Comparison of ENCODE assay signal across 10 cellular contexts in genomic region chr6:145865595-145865994, GRCh38. TPM values are rescaled to one million over a fixed set of nuclear protein-coding genes. Genes with fewer than 3 reads are reported as not detected.
A peak's percentile ranks its signal among the peaks of the same experiment; 100 is the strongest.
DNase-seq lines count a peak whose midpoint lies in the region; ATAC-seq and TF ChIP-seq lines count a peak whose summit lies in the region.
"Had no signal": no experiment of that assay in that cellular context is flagged by ENCODE, and none has a peak within 500 bp of the region (broad histone marks: within the 10 kb centered on the region; RNA-seq: fewer than 3 reads in every experiment).

No MANE protein-coding gene starts in this region.

- peak in 1 of 9 donors; percentile 1 for DNase-seq in naive thymus-derived CD4-positive, alpha-beta T cell
- DNase-seq in esophagus squamous epithelium (lab: John Stamatoyannopoulos, UW) (no peak), NCI-H1092 treated with DMSO at 0.1 percent for 48 hours (lab: John Stamatoyannopoulos, UW) (no peak)
- DNase-seq: NCI-H2171 had no signal

- 73 to 82% methylated on average over 2 of the region's 2 CpGs for WGBS in esophagus squamous epithelium, 2 donors

- no peaks in the 10 kb centered on the region for H3K27me3 ChIP-seq in naive thymus-derived CD4-positive, alpha-beta T cell (ENCODE audit: control insufficient read depth in 2 of 2, insufficient read depth in 2 of 2, low read length in 2 of 2)
- H3K27me3 ChIP-seq in esophagus squamous epithelium: no peaks in the 10 kb centered on the region
- H3K27me3 ChIP-seq: ascending aorta, neural progenitor cell had no signal

- ATAC-seq in GM18870 (IDR thresholded peaks at IDR 0.05; ENCODE audit: unreplicated experiment): peak; percentile 12
- peak; percentile 33 for ATAC-seq in GM21576 (IDR thresholded peaks at IDR 0.05; ENCODE audit: unreplicated experiment)
- ATAC-seq in HG03442 (IDR thresholded peaks at IDR 0.05; ENCODE audit: unreplicated experiment): peak; percentile 20
- ATAC-seq in naive thymus-derived CD4-positive, alpha-beta T cell: no peak
- ATAC-seq in HG03521 (IDR thresholded peaks at IDR 0.05; ENCODE audit: unreplicated experiment): no peak

- peak overlapping the region in 7 of 9 donors; percentile 7 to 88 (median 62) for H3K27ac Mint-ChIP-seq in naive thymus-derived CD4-positive, alpha-beta T cell
- H3K27ac Mint-ChIP-seq: neural progenitor cell had no signal

- TF ChIP-seq CTCF in esophagus squamous epithelium (IDR thresholded peaks at IDR 0.05): no peak

- peaks cover 0 to 19% (median 14%) of the 10 kb centered on the region in 5 donors for H3K36me3 Mint-ChIP-seq in naive thymus-derived CD4-positive, alpha-beta T cell

- CTCF ChIA-PET in naive thymus-derived CD4-positive, alpha-beta T cell (lab: Charles Lee): no interaction called here

- no peak overlapping the region for H3K27ac ChIP-seq in naive thymus-derived CD4-positive, alpha-beta T cell (ENCODE audit: low read depth, low read length)
- peak overlapping the region in 1 of 4 donors; percentile 21 for H3K27ac ChIP-seq in esophagus squamous epithelium
- H3K27ac ChIP-seq: ascending aorta, neural progenitor cell had no signal

- H3K36me3 ChIP-seq in naive thymus-derived CD4-positive, alpha-beta T cell (ENCODE audit: control insufficient read depth in 2 of 3, insufficient read depth in 3 of 3, low read length in 3 of 3): no peaks in the 10 kb centered on the region
- no peaks in the 10 kb centered on the region for H3K36me3 ChIP-seq in esophagus squamous epithelium
- H3K36me3 ChIP-seq: ascending aorta, neural progenitor cell had no signal

- POLR2A ChIA-PET in naive thymus-derived CD4-positive, alpha-beta T cell (lab: Charles Lee): no interaction called here

- H3K9me3 ChIP-seq in naive thymus-derived CD4-positive, alpha-beta T cell (ENCODE audit: control insufficient read depth in 2 of 3, low read length in 3 of 3): no peaks in the 10 kb centered on the region
- H3K9me3 ChIP-seq in esophagus squamous epithelium: peaks cover 0 to 4% (median 3%) of the 10 kb centered on the region in 3 donors

- H3K9me3 Mint-ChIP-seq in naive thymus-derived CD4-positive, alpha-beta T cell: peaks cover 0 to 14% (median 4%) of the 10 kb centered on the region in 11 donors

- no peaks in the 10 kb centered on the region for H3K27me3 Mint-ChIP-seq in naive thymus-derived CD4-positive, alpha-beta T cell

- intact Hi-C loops in naive thymus-derived CD4-positive, alpha-beta T cell (cut with micrococcal nuclease): loop anchor here (2.0 to 10.0 kb wide), 3 partner anchors 51 to 99 kb away; partner anchors contain the start of genes FBXO30 (in 2 of the 2) and SHPRH (in 1 of the 2)
- intact Hi-C loops in esophagus squamous epithelium (cut with DNase I): no loop called here

- peak overlapping the region in 8 of 10 donors; percentile 3 to 73 (median 34) for H3K4me3 Mint-ChIP-seq in naive thymus-derived CD4-positive, alpha-beta T cell
- H3K4me3 Mint-ChIP-seq: neural progenitor cell had no signal

- no peak for TF ChIP-seq POLR2A in esophagus squamous epithelium (IDR thresholded peaks at IDR 0.05)

- H3K4me1 ChIP-seq in naive thymus-derived CD4-positive, alpha-beta T cell (ENCODE audit: control insufficient read depth in 2 of 2, insufficient read depth in 2 of 2, low read length in 2 of 2): peaks cover 17 to 29% of the 10 kb centered on the region in 2 donors
- H3K4me1 ChIP-seq in esophagus squamous epithelium: peaks cover 0 to 6% (median 0%) of the 10 kb centered on the region in 3 donors
- H3K4me1 ChIP-seq: ascending aorta, neural progenitor cell had no signal

- no peak overlapping the region for H3K4me3 ChIP-seq in naive thymus-derived CD4-positive, alpha-beta T cell (ENCODE audit: low read length)
- no peak overlapping the region for H3K4me3 ChIP-seq in esophagus squamous epithelium
- H3K4me3 ChIP-seq: ascending aorta, neural progenitor cell had no signal

- peaks cover 19 to 37% (median 31%) of the 10 kb centered on the region in 7 donors for H3K4me1 Mint-ChIP-seq in naive thymus-derived CD4-positive, alpha-beta T cell

RNA-seq across cellular contexts. Expression of gene FBXO30, which starts 51.0 kb away (rescaled TPM):
- total RNA-seq in naive thymus-derived CD4-positive, alpha-beta T cell: 1 to 10 TPM; 1.6 to 5.1 (median 4.8) TPM
- 1 to 10 TPM; 1.1 to 1.3 TPM for polyA plus RNA-seq in naive thymus-derived CD4-positive, alpha-beta T cell
- total RNA-seq in esophagus squamous epithelium: 10 to 100 TPM in 1 of 4 donors, 1 to 10 TPM in 3; 4.1 to 23.7 (median 9.0) TPM

Comparison
In these comparisons a context has a peak if more than half of its experiments do, and no peak if none do; other contexts are left out.
1. ATAC-seq: peak in GM18870 (single experiment), GM21576 (single experiment) and HG03442 (single experiment); none in naive thymus-derived CD4-positive, alpha-beta T cell (single experiment) and HG03521 (single experiment).